16 cellular contexts compared by ENCODE assay signal in genomic region chr5:42985129-42986037, GRCh38. TPM values are rescaled to one million over a fixed set of nuclear protein-coding genes. Genes with fewer than 3 reads are reported as not detected.
A peak's percentile ranks its signal among the peaks of the same experiment; 100 is the strongest.
DNase-seq lines count a peak whose midpoint lies in the region; ATAC-seq and TF ChIP-seq lines count a peak whose summit lies in the region.
"Had no signal": no experiment of that assay in that cellular context is flagged by ENCODE, and none has a peak within 500 bp of the region (broad histone marks: within the 10 kb centered on the region; RNA-seq: fewer than 3 reads in every experiment).

No MANE protein-coding gene starts in this region.

- H3K27ac ChIP-seq in HCT116 (ENCODE audit: low read depth, low read length) (no peak overlapping the region), foreskin keratinocyte (peak overlapping the region; percentile 70), tibial artery (no peak overlapping the region), psoas muscle (no peak overlapping the region)
- H3K27ac ChIP-seq: thoracic aorta had no signal

- WGBS in psoas muscle, 3 donors: 71 to 81% (median 72%) methylated on average over 2 of the region's 2 CpGs

- intact Hi-C loops in HCT116 (cut with micrococcal nuclease): no loop called here
- intact Hi-C loops in tibial artery (cut with DNase I; ENCODE audit: low total_unique reads): no loop called here
- intact Hi-C loops in psoas muscle (cut with DNase I): no loop called here

- no TSS peak for BruUV-seq in HCT116 (replicated peaks; lab: Mats Ljungman, UMichigan)

- TF ChIP-seq POLR2A in HCT116 (IDR thresholded peaks at IDR 0.05; ENCODE audit: borderline replicate concordance, extremely low read depth, insufficient read depth, insufficient read length): no peak

- H3K4me2 ChIP-seq in HCT116 (ENCODE audit: low read length): peak overlapping the region; percentile 31

- H3K27me3 ChIP-seq in HCT116 (ENCODE audit: insufficient read depth, low read length): no peaks in the 10 kb centered on the region
- no peaks in the 10 kb centered on the region for H3K27me3 ChIP-seq in foreskin keratinocyte
- H3K27me3 ChIP-seq in tibial artery: no peaks in the 10 kb centered on the region
- H3K27me3 ChIP-seq in psoas muscle (ENCODE audit: insufficient read depth in 3 of 3, low read length in 2 of 3): peaks cover 0 to 22% (median 10%) of the 10 kb centered on the region in 3 donors

- H3K79me2 ChIP-seq in HCT116 (ENCODE audit: insufficient read depth, low read length): no peaks in the 10 kb centered on the region

- no peaks in the 10 kb centered on the region for H4K20me1 ChIP-seq in HCT116 (ENCODE audit: insufficient read depth)

- peak overlapping the region; percentile 52 for H2AFZ ChIP-seq in HCT116 (ENCODE audit: low read depth, low read length, poor library complexity, severe bottlenecking)

- peak; percentile 61; the same call in 1 of the 2 replicates for ATAC-seq in HCT116
- peak; percentile 58 for ATAC-seq in foreskin keratinocyte
- no peak for ATAC-seq in GM19467 (IDR thresholded peaks at IDR 0.05; ENCODE audit: unreplicated experiment)
- ATAC-seq in HG03135 (IDR thresholded peaks at IDR 0.05; ENCODE audit: unreplicated experiment): no peak
- no peak for ATAC-seq in psoas muscle

- no peaks in the 10 kb centered on the region for H3K9me2 ChIP-seq in HCT116 (ENCODE audit: insufficient read depth)

- H3K9ac ChIP-seq in HCT116 (ENCODE audit: low read length): no peak overlapping the region

- CTCF ChIA-PET in HCT116 (lab: Charles Lee): no interaction called here

- H3K4me1 ChIP-seq in HCT116 (ENCODE audit: control insufficient read depth in 1 of 2, insufficient read depth in 2 of 2, low read length in 2 of 2) (peaks cover 0 to 13% of the 10 kb centered on the region in 2 experiments; a peak in 2 of 4 replicates), foreskin keratinocyte (peaks cover 35% of the 10 kb centered on the region), tibial artery (no peaks in the 10 kb centered on the region), psoas muscle (no peaks in the 10 kb centered on the region)

- TF ChIP-seq RAD21 in HCT116 (IDR thresholded peaks at IDR 0.05; ENCODE audit: low read depth): no peak

- DNase-seq in AG08395 (ENCODE audit: low spot score): peak; percentile 55
- DNase-seq in HCT116 (ENCODE audit: low read depth, low spot score): peak; percentile 24
- peak; percentile 78 for DNase-seq in amniotic epithelial cell (ENCODE audit: low read depth)
- DNase-seq in foreskin keratinocyte: peak; percentile 74 to 89
- DNase-seq in tibial artery: no peak
- DNase-seq in psoas muscle: no peak
- DNase-seq: caudate nucleus, COR-L47, NCI-H1105, NCI-H82, posterior cingulate gyrus, T-helper 2 cell had no signal

- RAD21 ChIA-PET in HCT116 (lab: Charles Lee; ENCODE audit: low non-redundant PET in 1 of 2, low total read pairs in 2 of 2, uncharacterized antibody in 2 of 2, unreplicated experiment in 2 of 2): no interaction called here

- H3K4me3 ChIP-seq in HCT116 (replicated peaks in 1 of 2; ENCODE audit: low read depth in 1 of 2, low read length in 2 of 2) (no peak overlapping the region), tibial artery (no peak overlapping the region), psoas muscle (no peak overlapping the region)
- H3K4me3 ChIP-seq: lung, thoracic aorta had no signal

- POLR2A ChIA-PET in HCT116 (lab: Charles Lee): no interaction called here

- TF ChIP-seq CTCF in HCT116 (IDR thresholded peaks at IDR 0.05 in 2 of 3, conservative IDR thresholded peaks at IDR 0.05 in 1 of 3; ENCODE audit: borderline replicate concordance in 1 of 3, insufficient read depth in 1 of 3, low read depth in 2 of 3, low read length in 2 of 3) (no peak), foreskin keratinocyte (conservative IDR thresholded peaks at IDR 0.05) (no peak), tibial artery (IDR thresholded peaks at IDR 0.05) (no peak), psoas muscle (IDR thresholded peaks at IDR 0.05) (no peak)

- no peaks in the 10 kb centered on the region; a peak in 1 of 4 replicates for H3K9me3 ChIP-seq in HCT116 (ENCODE audit: control insufficient read depth in 1 of 2, insufficient read depth in 1 of 2, low read depth in 1 of 2, low read length in 2 of 2)
- no peaks in the 10 kb centered on the region for H3K9me3 ChIP-seq in tibial artery
- H3K9me3 ChIP-seq in psoas muscle: no peaks in the 10 kb centered on the region
- H3K9me3 ChIP-seq: thoracic aorta had no signal

- H3K36me3 ChIP-seq in HCT116 (ENCODE audit: control insufficient read depth in 1 of 2, insufficient read depth in 2 of 2, low read length in 2 of 2) (no peaks in the 10 kb centered on the region), tibial artery (no peaks in the 10 kb centered on the region), psoas muscle (ENCODE audit: insufficient read depth in 1 of 2, low read depth in 1 of 2) (no peaks in the 10 kb centered on the region)
- H3K36me3 ChIP-seq: thoracic aorta had no signal

TF ChIP-seq in HCT116, 20 proteins besides CTCF, POLR2A, EP300 and RAD21 (continues in another document):
- TF ChIP-seq, protein P1, sequence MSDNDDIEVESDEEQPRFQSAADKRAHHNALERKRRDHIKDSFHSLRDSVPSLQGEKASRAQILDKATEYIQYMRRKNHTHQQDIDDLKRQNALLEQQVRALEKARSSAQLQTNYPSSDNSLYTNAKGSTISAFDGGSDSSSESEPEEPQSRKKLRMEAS (IDR thresholded peaks at IDR 0.05): no peak
- TF ChIP-seq EZH2 (IDR thresholded peaks at IDR 0.05): no peak
- TF ChIP-seq SP1 (IDR thresholded peaks at IDR 0.05; ENCODE audit: low read depth): peak; percentile 44; the same call in 1 of the 2 replicates
- TF ChIP-seq POLR2AphosphoS5 (IDR thresholded peaks at IDR 0.05; ENCODE audit: low read depth, low read length): no peak
- no peak for TF ChIP-seq EGR1 (IDR thresholded peaks at IDR 0.05; ENCODE audit: low read depth)
- 0 out of 2 replicates have a peak, but pooled peaks have one; percentile 51 for TF ChIP-seq ATF3 (IDR thresholded peaks at IDR 0.05)
- TF ChIP-seq SIN3A (IDR thresholded peaks at IDR 0.05; ENCODE audit: low read depth): no peak
- no peak for TF ChIP-seq SRF (IDR thresholded peaks at IDR 0.05; ENCODE audit: low read depth)
- TF ChIP-seq YY1 (IDR thresholded peaks at IDR 0.05; ENCODE audit: extremely low read depth, insufficient replicate concordance, low read depth, low read length): no peak
- TF ChIP-seq, protein P2, sequence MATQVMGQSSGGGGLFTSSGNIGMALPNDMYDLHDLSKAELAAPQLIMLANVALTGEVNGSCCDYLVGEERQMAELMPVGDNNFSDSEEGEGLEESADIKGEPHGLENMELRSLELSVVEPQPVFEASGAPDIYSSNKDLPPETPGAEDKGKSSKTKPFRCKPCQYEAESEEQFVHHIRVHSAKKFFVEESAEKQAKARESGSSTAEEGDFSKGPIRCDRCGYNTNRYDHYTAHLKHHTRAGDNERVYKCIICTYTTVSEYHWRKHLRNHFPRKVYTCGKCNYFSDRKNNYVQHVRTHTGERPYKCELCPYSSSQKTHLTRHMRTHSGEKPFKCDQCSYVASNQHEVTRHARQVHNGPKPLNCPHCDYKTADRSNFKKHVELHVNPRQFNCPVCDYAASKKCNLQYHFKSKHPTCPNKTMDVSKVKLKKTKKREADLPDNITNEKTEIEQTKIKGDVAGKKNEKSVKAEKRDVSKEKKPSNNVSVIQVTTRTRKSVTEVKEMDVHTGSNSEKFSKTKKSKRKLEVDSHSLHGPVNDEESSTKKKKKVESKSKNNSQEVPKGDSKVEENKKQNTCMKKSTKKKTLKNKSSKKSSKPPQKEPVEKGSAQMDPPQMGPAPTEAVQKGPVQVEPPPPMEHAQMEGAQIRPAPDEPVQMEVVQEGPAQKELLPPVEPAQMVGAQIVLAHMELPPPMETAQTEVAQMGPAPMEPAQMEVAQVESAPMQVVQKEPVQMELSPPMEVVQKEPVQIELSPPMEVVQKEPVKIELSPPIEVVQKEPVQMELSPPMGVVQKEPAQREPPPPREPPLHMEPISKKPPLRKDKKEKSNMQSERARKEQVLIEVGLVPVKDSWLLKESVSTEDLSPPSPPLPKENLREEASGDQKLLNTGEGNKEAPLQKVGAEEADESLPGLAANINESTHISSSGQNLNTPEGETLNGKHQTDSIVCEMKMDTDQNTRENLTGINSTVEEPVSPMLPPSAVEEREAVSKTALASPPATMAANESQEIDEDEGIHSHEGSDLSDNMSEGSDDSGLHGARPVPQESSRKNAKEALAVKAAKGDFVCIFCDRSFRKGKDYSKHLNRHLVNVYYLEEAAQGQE (IDR thresholded peaks at IDR 0.05; ENCODE audit: low read depth): no peak
- TF ChIP-seq ELF1 (IDR thresholded peaks at IDR 0.05; ENCODE audit: borderline replicate concordance, low read depth): no peak
- TF ChIP-seq JUND (IDR thresholded peaks at IDR 0.05): peak; percentile 73
- TF ChIP-seq ZNF274 (IDR thresholded peaks at IDR 0.05; ENCODE audit: low read depth, low read length): no peak
- no peak for TF ChIP-seq TCF7L2 (IDR thresholded peaks at IDR 0.05; ENCODE audit: borderline replicate concordance, extremely low read depth, insufficient read depth, insufficient read length)
- no peak for TF ChIP-seq ZBTB33 (IDR thresholded peaks at IDR 0.05; ENCODE audit: extremely low read depth, insufficient replicate concordance, low read length)
- peak; percentile 78 for TF ChIP-seq FOSL1 (IDR thresholded peaks at IDR 0.05; ENCODE audit: low read depth)

RNA-seq across cellular contexts. Expression of gene ANXA2R, which starts 54.7 kb away (rescaled TPM):
- total RNA-seq in HCT116 (2021; ENCODE audit: unreplicated experiment) (0.37 TPM), foreskin keratinocyte (0.49 and 0.71 TPM in 2 replicates), psoas muscle (1 to 10 TPM in 1 of 4 donors, under 1 TPM in 3; 0.46 to 1.6 (median 0.78) TPM)
- polyA plus RNA-seq in HCT116 (2012): 0.30 and 0.34 TPM in 2 replicates
- polyA plus RNA-seq in foreskin keratinocyte (0.48 and 0.68 TPM in 2 replicates), psoas muscle (1 to 10 TPM in 2 of 3 donors, under 1 TPM in 1; 0.66 to 2.7 (median 1.8) TPM)

Comparison
In these comparisons a context has a peak if more than half of its experiments do, and no peak if none do; other contexts are left out.
1. DNase-seq: peak in AG08395 (single experiment), HCT116 (single experiment), amniotic epithelial cell (single experiment) and foreskin keratinocyte (2 of 2); none in tibial artery (0 of 2) and psoas muscle (0 of 2).
2. ATAC-seq: peak in HCT116 (single experiment) and foreskin keratinocyte (single experiment); none in GM19467 (single experiment), HG03135 (single experiment) and psoas muscle (0 of 4).